5 cellular contexts compared by ENCODE assay signal in the genomic region with DNA sequence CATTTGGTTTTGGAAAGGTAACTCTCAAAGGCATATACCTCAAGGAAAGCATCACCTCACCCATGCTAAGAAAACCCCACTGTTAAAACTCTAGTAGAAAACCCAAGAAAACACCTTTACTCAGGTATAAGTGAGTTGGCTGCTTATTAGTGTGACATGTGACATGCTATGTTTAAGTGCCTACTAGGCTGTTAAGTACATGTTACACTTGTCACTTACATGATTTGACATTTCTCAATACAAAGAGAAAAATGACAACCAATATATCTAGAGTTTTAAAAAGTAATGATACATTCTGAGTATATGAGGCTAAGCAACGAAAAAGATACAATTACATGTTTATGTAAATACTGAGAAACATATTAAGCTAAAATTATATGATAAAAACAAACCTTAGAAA.
"Had no signal": no experiment of that assay in that cellular context is flagged by ENCODE, and none has a peak within 500 bp of the region (broad histone marks: within the 10 kb centered on the region; RNA-seq: fewer than 3 reads in every experiment).

No MANE protein-coding gene starts in this region.

- DNase-seq: IMR-90, KBM-7 had no signal

- ATAC-seq: HepG2, K562 had no signal

- H3K4me3 ChIP-seq: K562 had no signal

- H3K27ac ChIP-seq: HL-60 had no signal
